ENCODE assay signal across 8 cellular contexts in genomic region chr9:17856995-17857394, GRCh38.
"Had no signal": no experiment of that assay in that cellular context is flagged by ENCODE, and none has a peak within 500 bp of the region (broad histone marks: within the 10 kb centered on the region; RNA-seq: fewer than 3 reads in every experiment).

No MANE protein-coding gene starts in this region.

- H3K4me3 ChIP-seq: GM12878 had no signal

- FAIRE-seq: G401.6, GM12878, GM12891, GM12892, GM18507, GM19239 had no signal

- DNase-seq: GDM1, GF-D8 had no signal

- ATAC-seq: GM12878 had no signal
